Comparison of ENCODE assay signal across 8 cellular contexts in genomic region chr16:68264128-68265077, GRCh38. TPM values are rescaled to one million over a fixed set of nuclear protein-coding genes. Genes with fewer than 3 reads are reported as not detected.
DNase-seq lines count a peak whose midpoint lies in the region; ATAC-seq and TF ChIP-seq lines count a peak whose summit lies in the region.

Gene SLC7A6 (plus strand): TSS chr16:68264526. CDS start chr16:68274727, 10,201 bp downstream.

- peak; percentile 70 for TF ChIP-seq CTCF in choroid plexus epithelial cell (conservative IDR thresholded peaks at IDR 0.05; ENCODE audit: low read depth, low read length)

- intact Hi-C loops in left colon (cut with DNase I, micrococcal nuclease), result loop anchor here in 1 of 2 donors (5.0 kb wide), 1 partner anchor 48 kb away; the partner anchor contains the start of genes PRMT7 and SLC7A6OS

- H3K4me3 ChIP-seq in choroid plexus epithelial cell (ENCODE audit: low read depth, low read length), result peak within 1 kb of the TSS; percentile 94

- ATAC-seq in HG02610 (IDR thresholded peaks at IDR 0.05; ENCODE audit: unreplicated experiment), result peak; percentile 70
- ATAC-seq in left colon, result peak; percentile 68

- peak; percentile 22 for DNase-seq in NCI-H1105 treated with DMSO at 0.1 percent for 48 hours (lab: John Stamatoyannopoulos, UW)
- no peak for DNase-seq in NCI-H1105 (lab: John Stamatoyannopoulos, UW)
- DNase-seq in NCI-H1092 treated with DMSO at 0.1 percent for 48 hours (lab: John Stamatoyannopoulos, UW), result peak; percentile 65
- peak; percentile 74 for DNase-seq in activated CD4-positive, alpha-beta T cell treated with anti-CD3 and anti-CD28 coated beads for 1 hour
- peak; percentile 67 for DNase-seq in choroid plexus epithelial cell (ENCODE audit: low read depth)
- DNase-seq in left colon, result peak; percentile 68 to 84
- DNase-seq in stimulated activated CD4-positive, alpha-beta T cell treated with anti-CD3 and anti-CD28 coated beads, Interleukin-1b, Interleukin-23, amount 100 ng/mL, for 48 hours, result peak; percentile 87

RNA-seq across cellular contexts. Expression of gene SLC7A6, which starts in this region (rescaled TPM):
- total RNA-seq in left colon, result 10 to 100 TPM; 23.9 to 45.9 TPM
